Comparison of ENCODE assay signal across 1 cellular context in the genomic region with DNA sequence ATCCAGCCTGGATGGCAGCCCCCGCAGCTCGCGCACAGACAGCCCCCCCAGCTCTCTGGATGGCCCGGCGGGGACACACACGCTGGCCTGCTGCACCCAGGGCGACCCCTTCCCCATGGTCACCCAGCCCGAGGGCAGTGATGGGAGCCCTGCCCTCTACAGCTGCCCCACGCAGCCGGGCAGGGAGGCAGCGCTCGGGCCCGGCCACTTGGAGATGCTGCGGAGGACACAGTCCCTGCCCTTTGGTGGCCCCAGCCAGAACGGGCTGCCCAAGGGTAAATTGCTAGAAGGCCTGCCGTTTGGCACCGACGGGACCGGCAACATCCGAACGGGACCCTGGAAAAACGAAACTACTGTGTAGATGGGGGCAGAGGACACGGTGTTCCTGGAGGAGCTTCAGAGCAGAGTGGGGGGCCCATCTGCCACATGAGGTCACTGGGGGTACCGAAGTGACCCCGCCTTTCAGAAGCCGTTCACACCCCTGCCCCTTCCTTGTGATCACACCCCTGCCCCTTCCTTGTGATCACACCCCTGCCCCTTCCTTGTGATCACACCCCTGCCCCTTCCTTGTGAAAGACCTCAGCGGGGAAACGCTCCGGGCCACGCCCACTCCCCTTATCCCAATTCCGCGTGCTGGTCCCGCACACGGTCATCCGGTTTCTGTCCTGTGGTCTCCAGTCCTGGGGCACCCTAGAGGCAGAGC.
TF ChIP-seq lines count a peak whose summit lies in the region.

No MANE protein-coding gene starts in this region.

TF ChIP-seq in A549, 52 proteins besides CTCF, POLR2A, EP300 and RAD21 (continued from another document):
- no peak for TF ChIP-seq CBX2 (IDR thresholded peaks at IDR 0.05; ENCODE audit: borderline replicate concordance, low read depth)
- TF ChIP-seq ZSCAN20 (CRISPR knock-in tag; IDR thresholded peaks at IDR 0.05): no peak
- TF ChIP-seq ZC3H11A (IDR thresholded peaks at IDR 0.05): no peak
- no peak for TF ChIP-seq NR3C1 (IDR thresholded peaks at IDR 0.05)
- no peak for TF ChIP-seq CHD4 (IDR thresholded peaks at IDR 0.05; ENCODE audit: borderline replicate concordance)
- no peak for TF ChIP-seq MYC (IDR thresholded peaks at IDR 0.05; ENCODE audit: borderline replicate concordance, low read length)
- TF ChIP-seq KDM5A (IDR thresholded peaks at IDR 0.05): no peak
